ENCODE assay signal across 31 cellular contexts in the genomic region with DNA sequence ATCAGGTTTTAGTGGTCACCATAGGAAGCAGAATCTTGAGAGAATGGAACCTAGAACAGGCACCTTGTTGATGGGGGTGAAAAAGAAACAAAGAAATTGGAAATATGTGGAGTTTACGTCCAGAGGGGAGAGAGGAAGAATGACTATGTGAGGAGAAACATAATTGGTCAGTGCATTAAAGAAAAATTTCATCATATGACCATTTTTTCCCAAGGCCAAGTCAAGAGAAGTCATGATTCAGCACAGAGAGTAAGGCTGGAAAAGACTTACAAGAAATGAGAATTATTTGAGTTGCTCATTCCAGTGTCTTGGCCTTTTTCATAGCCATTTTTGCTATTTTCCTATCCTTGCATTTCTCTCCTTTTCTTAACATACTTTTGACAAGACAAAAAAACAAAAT.
"Had no signal": no experiment of that assay in that cellular context is flagged by ENCODE, and none has a peak within 500 bp of the region (broad histone marks: within the 10 kb centered on the region; RNA-seq: fewer than 3 reads in every experiment).

No MANE protein-coding gene starts in this region.

- H3K4me3 Mint-ChIP-seq: dendritic cell treated with granulocyte-macrophage colony-stimulating factor and Interleukin-4, amounts not matched to agents 40 ng/mL and 50 ng/mL, for 4 days; endodermal cell; mesothelial cell of epicardium; naive B cell; natural killer cell treated with Interleukin-12 subunit alpha and Interleukin-12 subunit beta and Interleukin-15 and Interleukin-18, amount 100 ng/mL, for 72 hours; neural crest cell; stimulated activated memory B cell treated with anti-CD40 and anti-IgM and Interleukin-4, amounts not matched to agents 10 μg/mL and 1 μg/mL and 100 μg/mL, for 72 hours; type B pancreatic cell had no signal

- H3K27me3 Mint-ChIP-seq: dendritic cell treated with granulocyte-macrophage colony-stimulating factor and Interleukin-4, amounts not matched to agents 40 ng/mL and 50 ng/mL, for 4 days; naive B cell; natural killer cell treated with Interleukin-12 subunit alpha and Interleukin-12 subunit beta and Interleukin-15 and Interleukin-18, amount 100 ng/mL, for 72 hours; stimulated activated memory B cell treated with anti-CD40 and anti-IgM and Interleukin-4, amounts not matched to agents 10 μg/mL and 1 μg/mL and 100 μg/mL, for 72 hours; type B pancreatic cell had no signal

- H3K27ac Mint-ChIP-seq: dendritic cell treated with granulocyte-macrophage colony-stimulating factor and Interleukin-4, amounts not matched to agents 40 ng/mL and 50 ng/mL, for 4 days; endodermal cell; mesothelial cell of epicardium; naive B cell; natural killer cell treated with Interleukin-12 subunit alpha and Interleukin-12 subunit beta and Interleukin-15 and Interleukin-18, amount 100 ng/mL, for 72 hours; progenitor cell of endocrine pancreas; stimulated activated memory B cell treated with anti-CD40 and anti-IgM and Interleukin-4, amounts not matched to agents 10 μg/mL and 1 μg/mL and 100 μg/mL, for 72 hours; type B pancreatic cell had no signal

- H3K4me3 ChIP-seq: colonic mucosa, gastroesophageal sphincter, heart left ventricle, hepatocyte, left lung, mucosa of descending colon, right lobe of liver, smooth muscle cell, testis, tibial artery had no signal

- H3K4me1 ChIP-seq: colonic mucosa, gastroesophageal sphincter, left lung, parathyroid adenoma, right lobe of liver, tibial artery had no signal

- H3K27ac ChIP-seq: colonic mucosa, epithelial cell of prostate, foreskin keratinocyte, gastroesophageal sphincter, heart left ventricle, hepatocyte, left lung, neutrophil, parathyroid adenoma, right lobe of liver, testis, tibial artery had no signal

- H3K9me3 ChIP-seq: colonic mucosa, gastroesophageal sphincter, heart left ventricle, left lung, mucosa of descending colon, neutrophil, right lobe of liver, testis, tibial artery had no signal

- H3K36me3 Mint-ChIP-seq: mesothelial cell of epicardium; naive B cell; natural killer cell treated with Interleukin-12 subunit alpha and Interleukin-12 subunit beta and Interleukin-15 and Interleukin-18, amount 100 ng/mL, for 72 hours; stimulated activated memory B cell treated with anti-CD40 and anti-IgM and Interleukin-4, amounts not matched to agents 10 μg/mL and 1 μg/mL and 100 μg/mL, for 72 hours; type B pancreatic cell had no signal

- H3K36me3 ChIP-seq: colonic mucosa, gastroesophageal sphincter, heart left ventricle, left lung, neutrophil, right lobe of liver, tibial artery had no signal

- H3K27me3 ChIP-seq: colonic mucosa, foreskin keratinocyte, gastroesophageal sphincter, hepatocyte, left lung, neutrophil, right lobe of liver, testis, tibial artery had no signal

- H2AFZ ChIP-seq: hepatocyte, parathyroid adenoma had no signal

- H3K4me1 Mint-ChIP-seq: endodermal cell; naive B cell; stimulated activated memory B cell treated with anti-CD40 and anti-IgM and Interleukin-4, amounts not matched to agents 10 μg/mL and 1 μg/mL and 100 μg/mL, for 72 hours had no signal

- ATAC-seq: esophagus mucosa; foreskin keratinocyte; gastroesophageal sphincter; heart left ventricle; left cardiac atrium; left lung; mucosa of descending colon; natural killer cell treated with Interleukin-12 subunit alpha and Interleukin-12 subunit beta and Interleukin-15 and Interleukin-18, amount 100 ng/mL, for 72 hours; right lobe of liver; stimulated activated memory B cell treated with anti-CD40 and anti-IgM and Interleukin-4, amounts not matched to agents 10 μg/mL and 1 μg/mL and 100 μg/mL, for 72 hours; stimulated activated naive CD8-positive, alpha-beta T cell treated with anti-CD3 and anti-CD28 coated beads, Interleukin-15, Interleukin-2, amounts not matched to agents 100 U/mL and 50 U/mL, for 24 hours had no signal

- H3K79me2 ChIP-seq: hepatocyte, parathyroid adenoma had no signal

- H3K9ac ChIP-seq: parathyroid adenoma had no signal

- H3K4me2 ChIP-seq: hepatocyte, smooth muscle cell had no signal

- H3K9me3 Mint-ChIP-seq: dendritic cell treated with granulocyte-macrophage colony-stimulating factor and Interleukin-4, amounts not matched to agents 40 ng/mL and 50 ng/mL, for 4 days; endodermal cell; natural killer cell treated with Interleukin-12 subunit alpha and Interleukin-12 subunit beta and Interleukin-15 and Interleukin-18, amount 100 ng/mL, for 72 hours; neural crest cell; stimulated activated memory B cell treated with anti-CD40 and anti-IgM and Interleukin-4, amounts not matched to agents 10 μg/mL and 1 μg/mL and 100 μg/mL, for 72 hours; type B pancreatic cell had no signal

- DNase-seq: colonic mucosa; effector CD8-positive, alpha-beta T cell; endodermal cell; foreskin keratinocyte; heart left ventricle; left cardiac atrium; left lung; mesenchymal stem cell; mucosa of descending colon; naive B cell; right lobe of liver; stimulated activated CD4-positive, alpha-beta T cell treated with anti-CD3 and anti-CD28 coated beads, Interleukin-4, amount 100 ng/mL, for 4 hours; stimulated activated naive CD8-positive, alpha-beta T cell treated with anti-CD3 and anti-CD28 coated beads, Interleukin-15, Interleukin-2, amounts not matched to agents 100 U/mL and 50 U/mL, for 24 hours; substantia nigra; testis; tibial artery had no signal

- FAIRE-seq: islet of Langerhans had no signal
